8 cellular contexts compared by ENCODE assay signal in genomic region chr10:22321156-22321711, GRCh38. TPM values are rescaled to one million over a fixed set of nuclear protein-coding genes. Genes with fewer than 3 reads are reported as not detected.
A peak's percentile ranks its signal among the peaks of the same experiment; 100 is the strongest.
DNase-seq lines count a peak whose midpoint lies in the region; ATAC-seq, FAIRE-seq and TF ChIP-seq lines count a peak whose summit lies in the region.

No MANE protein-coding gene starts in this region.

- H3K4me1 ChIP-seq in HCT116 (ENCODE audit: control insufficient read depth in 1 of 2, insufficient read depth in 2 of 2, low read length in 2 of 2), result peaks cover 11 to 55% of the 10 kb centered on the region in 2 experiments; a peak in 3 of 4 replicates

- H3K4me3 Mint-ChIP-seq in nephron progenitor cell, result peak overlapping the region; percentile 83

- H3K27me3 ChIP-seq in HCT116 (ENCODE audit: insufficient read depth, low read length), result peaks cover 25% of the 10 kb centered on the region

- ATAC-seq in HCT116, result peak; percentile 46
- ATAC-seq in HG03571 (IDR thresholded peaks at IDR 0.05; ENCODE audit: unreplicated experiment), result no peak

- intact Hi-C loops in HCT116 (cut with micrococcal nuclease), result loop anchor here (5.0 kb wide), 1 partner anchor 319 kb away; the partner anchor contains the start of gene DNAJC1

- H3K27me3 Mint-ChIP-seq in nephron progenitor cell (ENCODE audit: low read depth, poor library complexity), result peaks cover 67% of the 10 kb centered on the region

- FAIRE-seq in RCC 7860 (lab: Jason Lieb, UNC), result no peak
- no peak for FAIRE-seq in urothelium cell line (lab: Jason Lieb, UNC)

- no peak overlapping the region for H2AFZ ChIP-seq in HCT116 (ENCODE audit: low read depth, low read length, poor library complexity, severe bottlenecking)

- peak overlapping the region; percentile 81 for H3K4me2 ChIP-seq in HCT116 (ENCODE audit: low read length)

- TF ChIP-seq RAD21 in HCT116 (IDR thresholded peaks at IDR 0.05; ENCODE audit: low read depth), result no peak

- peak overlapping the region; percentile 59 to 76 for H3K4me3 ChIP-seq in HCT116 (replicated peaks in 1 of 2; ENCODE audit: low read depth in 1 of 2, low read length in 2 of 2)
- H3K4me3 ChIP-seq in fibroblast of villous mesenchyme (ENCODE audit: low read depth, low read length), result peak overlapping the region; percentile 72

- H3K9me3 Mint-ChIP-seq in nephron progenitor cell, result no peaks in the 10 kb centered on the region

- no TSS peak for BruUV-seq in HCT116 (replicated peaks; lab: Mats Ljungman, UMichigan)

- CTCF ChIA-PET in HCT116 (lab: Charles Lee), result no interaction called here

- no peaks in the 10 kb centered on the region for H3K36me3 ChIP-seq in HCT116 (ENCODE audit: control insufficient read depth in 1 of 2, insufficient read depth in 2 of 2, low read length in 2 of 2)

- peak overlapping the region; percentile 81 for H3K9ac ChIP-seq in HCT116 (ENCODE audit: low read length)

- peaks cover 54% of the 10 kb centered on the region for H3K79me2 ChIP-seq in HCT116 (ENCODE audit: insufficient read depth, low read length)

- no peak for TF ChIP-seq POLR2A in HCT116 (IDR thresholded peaks at IDR 0.05; ENCODE audit: borderline replicate concordance, extremely low read depth, insufficient read depth, insufficient read length)

- no peaks in the 10 kb centered on the region for H3K9me2 ChIP-seq in HCT116 (ENCODE audit: insufficient read depth)

- RAD21 ChIA-PET in HCT116 (lab: Charles Lee; ENCODE audit: low non-redundant PET in 1 of 2, low total read pairs in 2 of 2, uncharacterized antibody in 2 of 2, unreplicated experiment in 2 of 2), result no interaction called here

- H3K4me1 Mint-ChIP-seq in nephron progenitor cell, result peaks cover 72% of the 10 kb centered on the region

- TF ChIP-seq CTCF in HCT116 (IDR thresholded peaks at IDR 0.05 in 2 of 3, conservative IDR thresholded peaks at IDR 0.05 in 1 of 3; ENCODE audit: borderline replicate concordance in 1 of 3, insufficient read depth in 1 of 3, low read depth in 2 of 3, low read length in 2 of 3), result no peak
- TF ChIP-seq CTCF in fibroblast of villous mesenchyme (IDR thresholded peaks at IDR 0.05; ENCODE audit: insufficient read depth, low read depth, low read length), result no peak
- no peak for TF ChIP-seq CTCF in nephron progenitor cell (IDR thresholded peaks at IDR 0.05)

- no peaks in the 10 kb centered on the region for H3K9me3 ChIP-seq in HCT116 (ENCODE audit: control insufficient read depth in 1 of 2, insufficient read depth in 1 of 2, low read depth in 1 of 2, low read length in 2 of 2)

- H3K27ac ChIP-seq in HCT116 (ENCODE audit: low read depth, low read length), result peak overlapping the region; percentile 53; the same call in 1 of the 2 replicates

- peaks cover 20% of the 10 kb centered on the region; the same call in 1 of the 2 replicates for H4K20me1 ChIP-seq in HCT116 (ENCODE audit: insufficient read depth)

- peaks cover 2% of the 10 kb centered on the region for H3K36me3 Mint-ChIP-seq in nephron progenitor cell (ENCODE audit: low read depth)

- H3K27ac Mint-ChIP-seq in nephron progenitor cell, result no peak overlapping the region

- DNase-seq in DMS53 treated with DMSO at 0.1 percent for 48 hours (lab: John Stamatoyannopoulos, UW; ENCODE audit: unreplicated experiment) (peak; percentile 35), HCT116 (ENCODE audit: low read depth, low spot score) (no peak), RCC 7860 (ENCODE audit: low spot score) (peak; percentile 61), fibroblast of villous mesenchyme (ENCODE audit: low read depth) (peak; percentile 74), nephron progenitor cell (peak; percentile 71), urothelium cell line (ENCODE audit: low spot score) (peak; percentile 54)
- peak; percentile 69 for DNase-seq in activated naive CD4-positive, alpha-beta T cell treated with Interleukin-2 at 50 U/mL for 16 hours

- POLR2A ChIA-PET in HCT116 (lab: Charles Lee), result no interaction called here

TF ChIP-seq in HCT116, 20 proteins besides CTCF, POLR2A, EP300 and RAD21:
- TF ChIP-seq SIN3A (IDR thresholded peaks at IDR 0.05; ENCODE audit: low read depth), result 0 out of 2 replicates have a peak, but pooled peaks have one; percentile 31
- TF ChIP-seq ZFX (IDR thresholded peaks at IDR 0.05), result peak; percentile 61
- TF ChIP-seq ATF3 (IDR thresholded peaks at IDR 0.05), result no peak
- no peak for TF ChIP-seq SRF (IDR thresholded peaks at IDR 0.05; ENCODE audit: low read depth)
- no peak for TF ChIP-seq FOSL1 (IDR thresholded peaks at IDR 0.05; ENCODE audit: low read depth)
- TF ChIP-seq CEBPB (IDR thresholded peaks at IDR 0.05; ENCODE audit: low read depth), result no peak
- peak; percentile 83 for TF ChIP-seq EGR1 (IDR thresholded peaks at IDR 0.05; ENCODE audit: low read depth)
- TF ChIP-seq CBX3 (IDR thresholded peaks at IDR 0.05; ENCODE audit: low read depth), result 0 out of 2 replicates have a peak, but pooled peaks have one; percentile 2
- peak; percentile 70 for TF ChIP-seq YY1 (IDR thresholded peaks at IDR 0.05; ENCODE audit: extremely low read depth, insufficient replicate concordance, low read depth, low read length)
- TF ChIP-seq JUND (IDR thresholded peaks at IDR 0.05), result no peak
- TF ChIP-seq, protein P1, sequence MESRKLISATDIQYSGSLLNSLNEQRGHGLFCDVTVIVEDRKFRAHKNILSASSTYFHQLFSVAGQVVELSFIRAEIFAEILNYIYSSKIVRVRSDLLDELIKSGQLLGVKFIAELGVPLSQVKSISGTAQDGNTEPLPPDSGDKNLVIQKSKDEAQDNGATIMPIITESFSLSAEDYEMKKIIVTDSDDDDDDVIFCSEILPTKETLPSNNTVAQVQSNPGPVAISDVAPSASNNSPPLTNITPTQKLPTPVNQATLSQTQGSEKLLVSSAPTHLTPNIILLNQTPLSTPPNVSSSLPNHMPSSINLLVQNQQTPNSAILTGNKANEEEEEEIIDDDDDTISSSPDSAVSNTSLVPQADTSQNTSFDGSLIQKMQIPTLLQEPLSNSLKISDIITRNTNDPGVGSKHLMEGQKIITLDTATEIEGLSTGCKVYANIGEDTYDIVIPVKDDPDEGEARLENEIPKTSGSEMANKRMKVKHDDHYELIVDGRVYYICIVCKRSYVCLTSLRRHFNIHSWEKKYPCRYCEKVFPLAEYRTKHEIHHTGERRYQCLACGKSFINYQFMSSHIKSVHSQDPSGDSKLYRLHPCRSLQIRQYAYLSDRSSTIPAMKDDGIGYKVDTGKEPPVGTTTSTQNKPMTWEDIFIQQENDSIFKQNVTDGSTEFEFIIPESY (IDR thresholded peaks at IDR 0.05; ENCODE audit: extremely low read depth, insufficient replicate concordance, low read length), result no peak
- TF ChIP-seq POLR2AphosphoS5 (IDR thresholded peaks at IDR 0.05; ENCODE audit: low read depth, low read length), result peak; percentile 63
- TF ChIP-seq ZNF274 (IDR thresholded peaks at IDR 0.05; ENCODE audit: low read depth, low read length), result no peak
- TF ChIP-seq TCF7L2 (IDR thresholded peaks at IDR 0.05; ENCODE audit: borderline replicate concordance, extremely low read depth, insufficient read depth, insufficient read length), result no peak
- TF ChIP-seq EZH2 (IDR thresholded peaks at IDR 0.05), result no peak
- TF ChIP-seq ELF1 (IDR thresholded peaks at IDR 0.05; ENCODE audit: borderline replicate concordance, low read depth), result no peak
- TF ChIP-seq, protein P2, sequence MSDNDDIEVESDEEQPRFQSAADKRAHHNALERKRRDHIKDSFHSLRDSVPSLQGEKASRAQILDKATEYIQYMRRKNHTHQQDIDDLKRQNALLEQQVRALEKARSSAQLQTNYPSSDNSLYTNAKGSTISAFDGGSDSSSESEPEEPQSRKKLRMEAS (IDR thresholded peaks at IDR 0.05), result no peak
- no peak for TF ChIP-seq EZH2phosphoT487 (IDR thresholded peaks at IDR 0.05; ENCODE audit: borderline replicate concordance)
- TF ChIP-seq SP1 (IDR thresholded peaks at IDR 0.05; ENCODE audit: low read depth), result no peak
- TF ChIP-seq, protein P3, sequence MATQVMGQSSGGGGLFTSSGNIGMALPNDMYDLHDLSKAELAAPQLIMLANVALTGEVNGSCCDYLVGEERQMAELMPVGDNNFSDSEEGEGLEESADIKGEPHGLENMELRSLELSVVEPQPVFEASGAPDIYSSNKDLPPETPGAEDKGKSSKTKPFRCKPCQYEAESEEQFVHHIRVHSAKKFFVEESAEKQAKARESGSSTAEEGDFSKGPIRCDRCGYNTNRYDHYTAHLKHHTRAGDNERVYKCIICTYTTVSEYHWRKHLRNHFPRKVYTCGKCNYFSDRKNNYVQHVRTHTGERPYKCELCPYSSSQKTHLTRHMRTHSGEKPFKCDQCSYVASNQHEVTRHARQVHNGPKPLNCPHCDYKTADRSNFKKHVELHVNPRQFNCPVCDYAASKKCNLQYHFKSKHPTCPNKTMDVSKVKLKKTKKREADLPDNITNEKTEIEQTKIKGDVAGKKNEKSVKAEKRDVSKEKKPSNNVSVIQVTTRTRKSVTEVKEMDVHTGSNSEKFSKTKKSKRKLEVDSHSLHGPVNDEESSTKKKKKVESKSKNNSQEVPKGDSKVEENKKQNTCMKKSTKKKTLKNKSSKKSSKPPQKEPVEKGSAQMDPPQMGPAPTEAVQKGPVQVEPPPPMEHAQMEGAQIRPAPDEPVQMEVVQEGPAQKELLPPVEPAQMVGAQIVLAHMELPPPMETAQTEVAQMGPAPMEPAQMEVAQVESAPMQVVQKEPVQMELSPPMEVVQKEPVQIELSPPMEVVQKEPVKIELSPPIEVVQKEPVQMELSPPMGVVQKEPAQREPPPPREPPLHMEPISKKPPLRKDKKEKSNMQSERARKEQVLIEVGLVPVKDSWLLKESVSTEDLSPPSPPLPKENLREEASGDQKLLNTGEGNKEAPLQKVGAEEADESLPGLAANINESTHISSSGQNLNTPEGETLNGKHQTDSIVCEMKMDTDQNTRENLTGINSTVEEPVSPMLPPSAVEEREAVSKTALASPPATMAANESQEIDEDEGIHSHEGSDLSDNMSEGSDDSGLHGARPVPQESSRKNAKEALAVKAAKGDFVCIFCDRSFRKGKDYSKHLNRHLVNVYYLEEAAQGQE (IDR thresholded peaks at IDR 0.05; ENCODE audit: low read depth), result no peak

RNA-seq across cellular contexts. Expression of gene BMI1, which starts 0.3 kb away (rescaled TPM):
- total RNA-seq in HCT116 (2021; ENCODE audit: unreplicated experiment), result 81.1 TPM
- polyA plus RNA-seq in HCT116 (2012), result 48.6 and 52.5 TPM in 2 replicates
- total RNA-seq in fibroblast of villous mesenchyme, result 43.2 and 49.0 TPM in 2 replicates

RNA-seq across cellular contexts. Expression of gene COMMD3, which starts 5.0 kb away (rescaled TPM):
- total RNA-seq in HCT116 (2021; ENCODE audit: unreplicated experiment) (43.0 TPM), fibroblast of villous mesenchyme (32.9 and 38.4 TPM in 2 replicates)
- 20.2 and 27.9 TPM in 2 replicates for polyA plus RNA-seq in HCT116 (2012)

RNA-seq across cellular contexts. Expression of gene SPAG6, which starts 24.1 kb away (rescaled TPM):
- total RNA-seq in HCT116 (2021; ENCODE audit: unreplicated experiment), result not detected
- polyA plus RNA-seq in HCT116 (2012), result not detected in 2 replicates
- not detected in 2 replicates for total RNA-seq in fibroblast of villous mesenchyme
